ENCODE assay signal across 9 cellular contexts in the genomic region with DNA sequence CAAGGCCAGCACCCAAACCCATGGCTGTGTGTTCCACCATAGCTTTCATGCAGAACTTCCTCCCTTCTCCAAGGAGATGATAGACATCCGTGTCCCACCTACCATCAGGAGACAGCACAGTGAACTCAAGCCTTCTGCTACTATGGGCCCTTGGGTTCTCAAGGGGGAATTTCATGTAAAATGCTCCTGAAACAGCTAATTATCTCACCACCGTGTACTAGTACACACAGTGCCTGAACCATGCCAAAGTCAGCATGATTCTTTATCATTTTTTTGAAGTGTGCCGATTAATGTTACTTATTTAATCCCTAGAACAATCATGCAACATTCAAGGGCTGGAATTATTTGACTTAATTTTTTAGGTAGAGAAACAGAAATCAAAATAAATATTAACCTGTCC. TPM values are rescaled to one million over a fixed set of nuclear protein-coding genes. Genes with fewer than 3 reads are reported as not detected.
"Had no signal": no experiment of that assay in that cellular context is flagged by ENCODE, and none has a peak within 500 bp of the region (broad histone marks: within the 10 kb centered on the region; RNA-seq: fewer than 3 reads in every experiment).

No MANE protein-coding gene starts in this region.

RNA-seq across cellular contexts. Expression of gene FCGR1A, which starts 53.9 kb away (rescaled TPM):
- total RNA-seq: OCI-LY7, PC-3, PC-9, Peyer's patch, RPMI7951, SJCRH30, SJSA1, SK-MEL-5 had no signal
- polyA plus RNA-seq: SK-N-SH had no signal
